1 cellular context compared by ENCODE assay signal in genomic region chr3:194755689-194756459, GRCh38.
TF ChIP-seq lines count a peak whose summit lies in the region.

No MANE protein-coding gene starts in this region.

TF ChIP-seq in HepG2, 621 proteins besides CTCF, POLR2A, EP300 and RAD21 (continued from another document):
- TF ChIP-seq UBTF (CRISPR knock-in tag; IDR thresholded peaks at IDR 0.05) (no peak), CEBPG (CRISPR knock-in tag; IDR thresholded peaks at IDR 0.05) (no peak), ZFP91 (CRISPR knock-in tag; IDR thresholded peaks at IDR 0.05; ENCODE audit: borderline replicate concordance) (peak; percentile 95)
